In the genomic region with DNA sequence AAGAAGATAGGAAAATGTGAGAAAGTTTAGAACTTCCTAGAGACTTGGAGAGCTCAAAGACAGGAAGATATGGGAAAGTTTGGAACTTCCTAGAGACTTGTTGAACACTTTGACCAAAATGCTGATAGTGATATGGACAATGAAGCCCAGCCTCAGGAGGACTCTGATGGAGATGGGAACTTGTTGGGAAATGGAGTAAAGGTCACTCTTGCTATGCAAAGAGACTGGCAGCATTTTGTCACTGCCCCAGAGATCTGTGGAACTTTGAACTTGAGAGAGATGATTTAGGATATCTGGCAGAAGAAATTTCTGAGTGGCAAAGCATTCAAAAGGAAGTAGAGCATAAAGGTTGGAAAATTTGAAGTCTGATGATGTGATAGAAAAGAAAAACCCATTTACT, we compare ENCODE assay signal across 8 cellular contexts.
A peak's percentile ranks its signal among the peaks of the same experiment; 100 is the strongest.
DNase-seq lines count a peak whose midpoint lies in the region; ATAC-seq, FAIRE-seq and TF ChIP-seq lines count a peak whose summit lies in the region.
"Not testable (repeated sequence)": the region's sequence is repeated elsewhere in the genome, so short reads cannot be mapped to it uniquely, and the experiment has no call there.

No MANE protein-coding gene starts in this region.

- not testable (repeated sequence) for BruUV-seq in HepG2 (replicated peaks; lab: Mats Ljungman, UMichigan)

- TF ChIP-seq RAD21 in HepG2 (CRISPR knock-in tag; IDR thresholded peaks at IDR 0.05) = not testable (repeated sequence)
- peak; percentile 24 to 41 for TF ChIP-seq RAD21 in liver (IDR thresholded peaks at IDR 0.05)

- not testable (repeated sequence) for H3K4me1 ChIP-seq in HepG2 (ENCODE audit: insufficient read depth, low read length); right lobe of liver; small intestine (ENCODE audit: control insufficient read depth in 2 of 2, insufficient read depth in 1 of 2, low read depth in 1 of 2, low read length in 1 of 2)
- H3K4me1 ChIP-seq in liver (ENCODE audit: control insufficient read depth in 4 of 4, insufficient read depth in 4 of 4, low read length in 3 of 4) = peaks cover 2 to 10% (median 6%) of the 10 kb centered on the region in 4 donors

- H2AFZ ChIP-seq in HepG2 (ENCODE audit: low read length) = not testable (repeated sequence)

- H3K27me3 Mint-ChIP-seq in endothelial cell (ENCODE audit: unreplicated experiment); stimulated activated memory B cell treated with anti-CD40 and anti-IgM and Interleukin-4, amounts not matched to agents 10 μg/mL and 1 μg/mL and 100 μg/mL, for 72 hours; stimulated activated naive B cell treated with anti-CD40 and anti-IgM and Interleukin-4, amounts not matched to agents 10 μg/mL and 1 μg/mL and 100 μg/mL, for 72 hours: not testable (repeated sequence)

- H3K9me3 ChIP-seq in HepG2 (ENCODE audit: low read length); liver (ENCODE audit: control insufficient read depth in 4 of 4, low read length in 3 of 4); right lobe of liver; small intestine (ENCODE audit: control insufficient read depth, low read depth): not testable (repeated sequence)

- H3K4me3 ChIP-seq in HepG2 (replicated peaks in 1 of 3; ENCODE audit: insufficient read depth in 1 of 3, low read depth in 2 of 3, low read length in 3 of 3); liver (ENCODE audit: low read depth in 1 of 3, low read length in 3 of 3); right lobe of liver; small intestine (ENCODE audit: low read depth in 1 of 2, low read length in 2 of 2): not testable (repeated sequence)

- not testable (repeated sequence) for H3K79me2 ChIP-seq in HepG2 (ENCODE audit: insufficient read depth, low read length)

- TF ChIP-seq EP300 in HepG2 (IDR thresholded peaks at IDR 0.05; ENCODE audit: low read depth in 2 of 2, low read length in 2 of 2); HepG2 (CRISPR knock-in tag; IDR thresholded peaks at IDR 0.05; ENCODE audit: borderline replicate concordance): not testable (repeated sequence)

- FAIRE-seq in HepG2 (lab: Jason Lieb, UNC); small intestine (lab: Jason Lieb, UNC): not testable (repeated sequence)

- H3K9me3 Mint-ChIP-seq in endothelial cell (ENCODE audit: unreplicated experiment); stimulated activated memory B cell treated with anti-CD40 and anti-IgM and Interleukin-4, amounts not matched to agents 10 μg/mL and 1 μg/mL and 100 μg/mL, for 72 hours; stimulated activated naive B cell treated with anti-CD40 and anti-IgM and Interleukin-4, amounts not matched to agents 10 μg/mL and 1 μg/mL and 100 μg/mL, for 72 hours: not testable (repeated sequence)

- not testable (repeated sequence) for TF ChIP-seq POLR2A in HepG2 (IDR thresholded peaks at IDR 0.05; ENCODE audit: insufficient read depth in 1 of 2, low read depth in 2 of 2, low read length in 2 of 2); right lobe of liver (IDR thresholded peaks at IDR 0.05)

- peak; percentile 90 for ATAC-seq in left lobe of liver
- not testable (repeated sequence) for ATAC-seq in HepG2; stimulated activated memory B cell treated with anti-CD40 and anti-IgM and Interleukin-4, amounts not matched to agents 10 μg/mL and 1 μg/mL and 100 μg/mL, for 72 hours; stimulated activated naive B cell treated with anti-CD40 and anti-IgM and Interleukin-4, amounts not matched to agents 10 μg/mL and 1 μg/mL and 100 μg/mL, for 72 hours (replicated peaks)
- peak; percentile 69 to 88 (median 81) for ATAC-seq in right lobe of liver

- H3K27ac ChIP-seq in HepG2 (ENCODE audit: extremely low read length, insufficient read depth, low read length); liver (ENCODE audit: low read depth in 1 of 2, low read length in 2 of 2); right lobe of liver; small intestine (ENCODE audit: low read depth in 1 of 2, low read length in 1 of 2): not testable (repeated sequence)

- CTCF ChIA-PET in HepG2 (lab: Yijun Ruan, JAX; ENCODE audit: low intra/inter-chr PET ratio, low total read pairs) = not testable (repeated sequence)

- H3K4me2 ChIP-seq in HepG2 (ENCODE audit: low read depth, low read length) = not testable (repeated sequence)

- not testable (repeated sequence) for TF ChIP-seq CTCF in endothelial cell (IDR thresholded peaks at IDR 0.05; ENCODE audit: unreplicated experiment); HepG2 (CRISPR knock-in tag; IDR thresholded peaks at IDR 0.05); liver (IDR thresholded peaks at IDR 0.05; ENCODE audit: low read depth, low read length, missing input control); right lobe of liver (IDR thresholded peaks at IDR 0.05)

- peak overlapping the region; percentile 8 for H3K4me3 Mint-ChIP-seq in endothelial cell (ENCODE audit: unreplicated experiment)
- H3K4me3 Mint-ChIP-seq in stimulated activated memory B cell treated with anti-CD40 and anti-IgM and Interleukin-4, amounts not matched to agents 10 μg/mL and 1 μg/mL and 100 μg/mL, for 72 hours; stimulated activated naive B cell treated with anti-CD40 and anti-IgM and Interleukin-4, amounts not matched to agents 10 μg/mL and 1 μg/mL and 100 μg/mL, for 72 hours: not testable (repeated sequence)

- not testable (repeated sequence) for H3K27me3 ChIP-seq in HepG2 (ENCODE audit: control insufficient read depth in 1 of 2, insufficient read depth in 2 of 2, low read length in 2 of 2); liver (ENCODE audit: control insufficient read depth in 4 of 4, insufficient read depth in 4 of 4, low read length in 3 of 4); right lobe of liver; small intestine (ENCODE audit: control insufficient read depth in 2 of 2, insufficient read depth in 2 of 2, low read length in 2 of 2)

- in situ Hi-C loops in HepG2 (cut with HindIII; ENCODE audit: extremely low pct_ligation_motif_present, low pct_unique_long_range_greater_than_20kb) = not testable (repeated sequence)

- H3K36me3 ChIP-seq in HepG2 (replicated peaks in 1 of 2; ENCODE audit: control insufficient read depth in 1 of 2, insufficient read depth in 2 of 2, low read length in 2 of 2); liver (ENCODE audit: control insufficient read depth in 4 of 4, insufficient read depth in 3 of 4, low read depth in 1 of 4, low read length in 3 of 4); right lobe of liver; small intestine (ENCODE audit: control insufficient read depth in 2 of 2, insufficient read depth in 2 of 2, low read length in 2 of 2): not testable (repeated sequence)

- DNase-seq in endothelial cell (ENCODE audit: low spot score); stimulated activated naive B cell treated with anti-CD40 and anti-IgM and Interleukin-4, amounts not matched to agents 10 μg/mL and 1 μg/mL and 100 μg/mL, for 72 hours: not testable (repeated sequence)
- peak; percentile 48 for DNase-seq in left lobe of liver (ENCODE audit: low spot score)
- peak; percentile 12 for DNase-seq in HepG2 (ENCODE audit: low spot score)
- DNase-seq in right lobe of liver = peak in 1 of 3 donors; percentile 53
- DNase-seq in small intestine = peak; percentile 43

- peaks cover 12% of the 10 kb centered on the region for H3K36me3 Mint-ChIP-seq in endothelial cell (ENCODE audit: low read depth, unreplicated experiment)
- H3K36me3 Mint-ChIP-seq in stimulated activated memory B cell treated with anti-CD40 and anti-IgM and Interleukin-4, amounts not matched to agents 10 μg/mL and 1 μg/mL and 100 μg/mL, for 72 hours; stimulated activated naive B cell treated with anti-CD40 and anti-IgM and Interleukin-4, amounts not matched to agents 10 μg/mL and 1 μg/mL and 100 μg/mL, for 72 hours: not testable (repeated sequence)

- POLR2A ChIA-PET in HepG2 (lab: Yijun Ruan, JAX) = not testable (repeated sequence)

- intact Hi-C loops in HepG2 (cut with micrococcal nuclease; ENCODE audit: unreplicated experiment); right lobe of liver (cut with DNase I): not testable (repeated sequence)

- H4K20me1 ChIP-seq in HepG2 (ENCODE audit: insufficient read depth, low read length) = not testable (repeated sequence)

- H3K9ac ChIP-seq in HepG2 (ENCODE audit: insufficient read depth, low read depth, low read length); liver (ENCODE audit: low read depth in 1 of 2, low read length in 2 of 2): not testable (repeated sequence)

- not testable (repeated sequence) for H3K27ac Mint-ChIP-seq in endothelial cell (ENCODE audit: unreplicated experiment)
- H3K27ac Mint-ChIP-seq in stimulated activated memory B cell treated with anti-CD40 and anti-IgM and Interleukin-4, amounts not matched to agents 10 μg/mL and 1 μg/mL and 100 μg/mL, for 72 hours = peak overlapping the region; percentile 48
- peak overlapping the region; percentile 83 for H3K27ac Mint-ChIP-seq in stimulated activated naive B cell treated with anti-CD40 and anti-IgM and Interleukin-4, amounts not matched to agents 10 μg/mL and 1 μg/mL and 100 μg/mL, for 72 hours

- H3K4me1 Mint-ChIP-seq in endothelial cell (ENCODE audit: unreplicated experiment) = peaks cover 11% of the 10 kb centered on the region
- H3K4me1 Mint-ChIP-seq in stimulated activated memory B cell treated with anti-CD40 and anti-IgM and Interleukin-4, amounts not matched to agents 10 μg/mL and 1 μg/mL and 100 μg/mL, for 72 hours = peaks cover 21% of the 10 kb centered on the region
- peaks cover 13 to 29% of the 10 kb centered on the region in 2 donors for H3K4me1 Mint-ChIP-seq in stimulated activated naive B cell treated with anti-CD40 and anti-IgM and Interleukin-4, amounts not matched to agents 10 μg/mL and 1 μg/mL and 100 μg/mL, for 72 hours

TF ChIP-seq in HepG2, 621 proteins besides CTCF, POLR2A, EP300 and RAD21 (continues in another document):
- TF ChIP-seq HNF4A (CRISPR knock-in tag; IDR thresholded peaks at IDR 0.05) (peak; percentile 48), PPARG (CRISPR knock-in tag; conservative IDR thresholded peaks at IDR 0.05) (0 out of 2 replicates have a peak, but pooled peaks have one; percentile 27)

TF ChIP-seq in liver, 16 proteins besides CTCF, POLR2A, EP300 and RAD21 (continues in another document):
- peak; percentile 13 for TF ChIP-seq FOXA2 (IDR thresholded peaks at IDR 0.05)
